ENCODE assay signal across 23 cellular contexts in the genomic region with DNA sequence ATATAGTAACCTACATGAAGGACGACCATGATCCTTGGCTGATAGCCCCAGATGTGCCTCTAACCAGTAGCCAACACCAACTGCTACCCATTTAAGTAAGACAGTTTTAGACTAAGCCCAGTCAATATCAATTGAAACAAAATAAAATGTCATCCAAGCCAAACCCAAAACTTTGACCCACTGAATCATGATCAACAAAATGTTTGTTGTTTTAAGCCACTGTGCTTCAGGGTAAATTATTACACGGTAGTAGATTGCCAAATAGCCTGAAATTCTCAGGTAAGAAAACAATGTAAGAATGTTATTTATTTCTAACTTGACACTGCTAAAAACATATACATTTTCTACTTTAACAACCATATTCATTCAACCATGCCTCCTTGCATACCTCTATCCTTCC.
"Had no signal": no experiment of that assay in that cellular context is flagged by ENCODE, and none has a peak within 500 bp of the region (broad histone marks: within the 10 kb centered on the region; RNA-seq: fewer than 3 reads in every experiment).

No MANE protein-coding gene starts in this region.

- H3K9me3 ChIP-seq: mucosa of descending colon had no signal

- FAIRE-seq: colon, endothelial cell of umbilical vein, frontal cortex, islet of Langerhans, keratinocyte had no signal

- H3K4me1 ChIP-seq: foreskin keratinocyte, gastroesophageal sphincter, heart left ventricle, left ventricle myocardium inferior, lower lobe of right lung had no signal

- H3K4me3 ChIP-seq: coronary artery, dorsolateral prefrontal cortex, gastroesophageal sphincter, heart left ventricle, left ventricle myocardium inferior, lower lobe of right lung, mucosa of descending colon had no signal

- ATAC-seq: esophagus mucosa, foreskin keratinocyte, gastroesophageal sphincter, heart left ventricle, left cardiac atrium, lower lobe of right lung, mucosa of descending colon had no signal

- DNase-seq: dermis blood vessel endothelial cell; dorsolateral prefrontal cortex; effector CD4-positive, alpha-beta T cell; effector memory CD4-positive, alpha-beta T cell; erythroblast; foreskin keratinocyte; heart left ventricle; hippocampal formation; left cardiac atrium; left ventricle myocardium inferior; lower lobe of right lung; mesenchymal stem cell; mucosa of descending colon; naive B cell had no signal

- H3K27me3 ChIP-seq: foreskin keratinocyte, gastroesophageal sphincter, heart left ventricle had no signal

- H3K27ac ChIP-seq: coronary artery, dorsolateral prefrontal cortex, epithelial cell of prostate, foreskin keratinocyte, gastroesophageal sphincter, heart left ventricle, left ventricle myocardium inferior, lower lobe of right lung had no signal

- H3K36me3 ChIP-seq: gastroesophageal sphincter, heart left ventricle, left ventricle myocardium inferior, lower lobe of right lung had no signal
